ENCODE assay signal across 8 cellular contexts in genomic region chr7:99141756-99142726, GRCh38. TPM values are rescaled to one million over a fixed set of nuclear protein-coding genes. Genes with fewer than 3 reads are reported as not detected.
DNase-seq lines count a peak whose midpoint lies in the region; ATAC-seq and TF ChIP-seq lines count a peak whose summit lies in the region.

No MANE protein-coding gene starts in this region.

- peak; percentile 58 for DNase-seq in Ammon's horn (ENCODE audit: low spot score)
- peak; percentile 49 for DNase-seq in Karpas-422
- peak; percentile 66 for DNase-seq in activated CD4-positive, alpha-beta T cell treated with anti-CD3 and anti-CD28 coated beads, Interleukin-2, amount 10 ng/mL, durations not matched to agents 7 days and 5 days
- peak; percentile 84 for DNase-seq in colonic mucosa
- peak; percentile 63 for DNase-seq in stimulated activated CD4-positive, alpha-beta T cell treated with anti-CD3 and anti-CD28 coated beads, Interleukin-1b, Interleukin-23, amount 100 ng/mL, for 48 hours

- intact Hi-C loops in colonic mucosa (cut with DNase I): loop anchor here (10.0 kb wide), 1 partner anchor 97 kb away; no protein-coding TSS in a partner anchor

- H3K4me2 ChIP-seq in Karpas-422 (ENCODE audit: low read depth, low read length, poor library complexity, severe bottlenecking): peak overlapping the region; percentile 31

- H3K27ac ChIP-seq in Karpas-422 (ENCODE audit: low read length) (peak overlapping the region; percentile 26; the same call in 1 of the 2 replicates), colonic mucosa (peak overlapping the region; percentile 98), liver (ENCODE audit: low read depth in 1 of 2, low read length in 2 of 2) (peak overlapping the region; percentile 75 to 84)

- CTCF ChIA-PET in activated CD4-positive, alpha-beta T cell treated with anti-CD3 and anti-CD28 coated beads, Interleukin-2, amount 10 ng/mL, durations not matched to agents 7 days and 5 days (lab: Charles Lee): interaction anchor here (0.9 kb wide), 1 partner anchor 42 kb away, joined by 3 read pairs; no protein-coding TSS in a partner anchor

- H3K27ac Mint-ChIP-seq in activated CD4-positive, alpha-beta T cell treated with anti-CD3 and anti-CD28 coated beads, Interleukin-2, amount 10 ng/mL, durations not matched to agents 7 days and 5 days: peak overlapping the region; percentile 89

- peaks cover 6% of the 10 kb centered on the region; the same call in 1 of the 2 replicates for H3K36me3 ChIP-seq in Karpas-422 (ENCODE audit: insufficient read depth, low read length)
- H3K36me3 ChIP-seq in colonic mucosa: no peaks in the 10 kb centered on the region
- H3K36me3 ChIP-seq in liver (ENCODE audit: control insufficient read depth in 4 of 4, insufficient read depth in 3 of 4, low read depth in 1 of 4, low read length in 3 of 4): no peaks in the 10 kb centered on the region

- H3K27me3 Mint-ChIP-seq in activated CD4-positive, alpha-beta T cell treated with anti-CD3 and anti-CD28 coated beads, Interleukin-2, amount 10 ng/mL, durations not matched to agents 7 days and 5 days: no peaks in the 10 kb centered on the region

- peaks cover 12% of the 10 kb centered on the region for H4K20me1 ChIP-seq in Karpas-422 (ENCODE audit: insufficient read depth, low read depth, low read length)

- H3K27me3 ChIP-seq in Karpas-422 (ENCODE audit: low read length) (no peaks in the 10 kb centered on the region), colonic mucosa (no peaks in the 10 kb centered on the region), liver (ENCODE audit: control insufficient read depth in 4 of 4, insufficient read depth in 4 of 4, low read length in 3 of 4) (no peaks in the 10 kb centered on the region)

- no peak overlapping the region for H2AFZ ChIP-seq in Karpas-422 (ENCODE audit: low read length)

- H3K9me3 ChIP-seq in Karpas-422 (ENCODE audit: low read length) (no peaks in the 10 kb centered on the region), colonic mucosa (no peaks in the 10 kb centered on the region), liver (ENCODE audit: control insufficient read depth in 4 of 4, low read length in 3 of 4) (no peaks in the 10 kb centered on the region)

- no peaks in the 10 kb centered on the region for H3K9me2 ChIP-seq in Karpas-422 (replicated peaks; ENCODE audit: insufficient read depth, low read length)

- POLR2A ChIA-PET in activated CD4-positive, alpha-beta T cell treated with anti-CD3 and anti-CD28 coated beads, Interleukin-2, amount 10 ng/mL, durations not matched to agents 7 days and 5 days (lab: Charles Lee): no interaction called here

- H3K4me1 ChIP-seq in Karpas-422 (ENCODE audit: low read length) (peaks cover 63% of the 10 kb centered on the region), colonic mucosa (no peaks in the 10 kb centered on the region), liver (ENCODE audit: control insufficient read depth in 4 of 4, insufficient read depth in 4 of 4, low read length in 3 of 4) (peaks cover 0 to 36% (median 26%) of the 10 kb centered on the region in 4 donors)

- no peak for ATAC-seq in GM21786 (IDR thresholded peaks at IDR 0.05; ENCODE audit: unreplicated experiment)
- no peak for ATAC-seq in GM19395 (IDR thresholded peaks at IDR 0.05; ENCODE audit: unreplicated experiment)

- H3K79me2 ChIP-seq in Karpas-422 (ENCODE audit: low read length): peaks cover 65% of the 10 kb centered on the region

- 15% methylated on average over 30 of the region's 30 CpGs for WGBS in liver

- peak overlapping the region; percentile 79 for H3K4me3 Mint-ChIP-seq in activated CD4-positive, alpha-beta T cell treated with anti-CD3 and anti-CD28 coated beads, Interleukin-2, amount 10 ng/mL, durations not matched to agents 7 days and 5 days

- peaks cover 44% of the 10 kb centered on the region for H3K4me1 Mint-ChIP-seq in activated CD4-positive, alpha-beta T cell treated with anti-CD3 and anti-CD28 coated beads, Interleukin-2, amount 10 ng/mL, durations not matched to agents 7 days and 5 days

- H3K4me3 ChIP-seq in Karpas-422 (ENCODE audit: low read length) (peak overlapping the region; percentile 1; the same call in 1 of the 2 replicates), colonic mucosa (peak overlapping the region; percentile 96), liver (ENCODE audit: low read depth in 1 of 3, low read length in 3 of 3) (peak overlapping the region; percentile 26 to 75 (median 43))

- peaks cover 6% of the 10 kb centered on the region for H3K36me3 Mint-ChIP-seq in activated CD4-positive, alpha-beta T cell treated with anti-CD3 and anti-CD28 coated beads, Interleukin-2, amount 10 ng/mL, durations not matched to agents 7 days and 5 days (ENCODE audit: low read depth)

- H3K9ac ChIP-seq in Karpas-422 (ENCODE audit: low read length) (no peak overlapping the region), colonic mucosa (ENCODE audit: low read depth in 2 of 2, low read length in 2 of 2) (peak overlapping the region; percentile 72 to 80), liver (ENCODE audit: low read depth in 1 of 2, low read length in 2 of 2) (peak overlapping the region in 1 of 2 donors; percentile 79)

- TF ChIP-seq RAD21 in liver (IDR thresholded peaks at IDR 0.05): peak in 1 of 2 donors; percentile 2

- TF ChIP-seq CTCF in colonic mucosa (IDR thresholded peaks at IDR 0.05): no peak
- no peak for TF ChIP-seq CTCF in liver (IDR thresholded peaks at IDR 0.05; ENCODE audit: low read depth, low read length, missing input control)

- H3K9me3 Mint-ChIP-seq in activated CD4-positive, alpha-beta T cell treated with anti-CD3 and anti-CD28 coated beads, Interleukin-2, amount 10 ng/mL, durations not matched to agents 7 days and 5 days: no peaks in the 10 kb centered on the region

TF ChIP-seq in liver, 16 proteins besides CTCF, POLR2A, EP300 and RAD21:
- peak; percentile 57 for TF ChIP-seq TAF1 (conservative IDR thresholded peaks at IDR 0.05)
- TF ChIP-seq HNF4A (conservative IDR thresholded peaks at IDR 0.05): peak; percentile 42 to 47
- no peak for TF ChIP-seq REST (IDR thresholded peaks at IDR 0.05)
- no peak for TF ChIP-seq GABPA (IDR thresholded peaks at IDR 0.05 in 1 of 2, conservative IDR thresholded peaks at IDR 0.05 in 1 of 2)
- TF ChIP-seq ATF3 (IDR thresholded peaks at IDR 0.05): no peak

RNA-seq across cellular contexts. Expression of gene SMURF1, which starts 1.9 kb away (rescaled TPM):
- total RNA-seq in Karpas-422 (2014; rRNA removed; shearing (Covaris generic); ENCODE audit: low replicate concordance): 16.7 and 22.6 TPM in 2 replicates
- 10 to 100 TPM; 12.6 to 14.2 TPM for total RNA-seq in activated CD4-positive, alpha-beta T cell treated with anti-CD3 and anti-CD28 coated beads, Interleukin-2, amount 10 ng/mL, durations not matched to agents 7 days and 5 days
- total RNA-seq in colonic mucosa (10 to 100 TPM; 26.8 to 35.5 TPM), liver (10 to 100 TPM in 1 of 2 donors, 1 to 10 TPM in 1; 6.2 to 16.8 TPM)
- polyA plus RNA-seq in liver: 1 to 10 TPM; 2.9 to 5.6 TPM

Comparison
In these comparisons a context has a peak if more than half of its experiments do, and no peak if none do; other contexts are left out.
1. H3K27ac ChIP-seq: peak in every context shown above with its lines; median percentile 98 in colonic mucosa; 80 in liver; 26 in Karpas-422.
2. H3K4me3 ChIP-seq: peak in every context shown above with its lines; median percentile 96 in colonic mucosa; 43 in liver; 1 in Karpas-422.